ENCODE assay signal across 12 cellular contexts in the genomic region with DNA sequence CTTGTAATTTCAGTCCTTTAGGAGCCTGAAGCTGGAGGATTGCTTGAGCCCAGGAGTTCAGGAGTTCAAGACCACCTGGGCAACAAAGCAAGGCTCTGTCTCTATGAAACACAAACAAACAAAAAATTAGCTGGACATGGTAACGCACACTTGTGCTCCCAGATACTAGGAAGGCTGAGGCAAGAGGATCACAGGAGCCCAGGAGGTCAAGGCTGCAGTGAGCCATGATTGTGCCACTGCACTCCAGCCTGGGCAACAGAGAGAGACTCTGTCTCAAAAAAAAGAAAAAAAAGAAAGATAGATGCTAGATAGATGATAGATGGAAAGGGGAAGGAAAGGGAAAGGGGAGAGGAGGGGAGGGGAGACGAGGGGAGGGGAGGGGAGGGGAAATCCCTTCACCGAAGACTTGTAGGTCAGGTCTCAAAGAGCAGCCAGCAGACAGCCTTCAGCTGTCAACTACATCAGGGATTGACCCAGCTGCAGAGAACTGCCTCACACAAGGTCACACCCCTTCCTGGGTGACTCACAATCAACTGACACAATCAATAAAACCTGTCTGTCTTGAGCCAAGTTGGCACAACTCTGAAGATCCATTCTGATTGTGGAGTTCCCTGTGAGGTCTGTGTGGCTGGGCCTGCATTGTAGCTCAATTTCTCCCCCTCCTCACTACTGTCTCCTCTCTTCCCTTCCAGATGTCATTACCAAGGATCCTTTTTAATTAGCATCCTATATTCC.
DNase-seq lines count a peak whose midpoint lies in the region; ATAC-seq and TF ChIP-seq lines count a peak whose summit lies in the region.
"Had no signal": no experiment of that assay in that cellular context is flagged by ENCODE, and none has a peak within 500 bp of the region (broad histone marks: within the 10 kb centered on the region; RNA-seq: fewer than 3 reads in every experiment).

No MANE protein-coding gene starts in this region.

- no peak overlapping the region for H4K8ac ChIP-seq in mesendoderm (ENCODE audit: low read depth, low read length)

- in situ Hi-C loops in brain microvascular endothelial cell (cut with HindIII; ENCODE audit: low pct_ligation_motif_present, low sequenced_read_pairs), result no loop called here

- H2BK5ac ChIP-seq in mesendoderm (ENCODE audit: low read length), result no peak overlapping the region

- H3K27ac ChIP-seq in brain microvascular endothelial cell (no peak overlapping the region), mesendoderm (ENCODE audit: low read depth, low read length) (no peak overlapping the region)
- H3K27ac ChIP-seq: coronary artery, KMS-11, spleen had no signal

- no peak overlapping the region for H4K5ac ChIP-seq in mesendoderm (ENCODE audit: low read length)

- H3K79me1 ChIP-seq in mesendoderm (ENCODE audit: low read length), result no peaks in the 10 kb centered on the region

- H3K23ac ChIP-seq in mesendoderm (ENCODE audit: low read length), result no peak overlapping the region

- no CpG with 5 or more reads among the region's 3 CpGs for WGBS in mesendoderm (ENCODE audit: extremely low coverage, insufficient coverage, low lambda C conversion rate)

- H2BK120ac ChIP-seq in mesendoderm (ENCODE audit: low read depth, low read length), result no peak overlapping the region

- no peak overlapping the region for H2BK15ac ChIP-seq in mesendoderm (replicated peaks; ENCODE audit: low read depth)

- no peaks in the 10 kb centered on the region for H3K4me1 ChIP-seq in mesendoderm (ENCODE audit: control insufficient read depth, low read depth, low read length)
- H3K4me1 ChIP-seq: spleen had no signal

- H3K36me3 ChIP-seq in brain microvascular endothelial cell (replicated peaks), result no peaks in the 10 kb centered on the region
- no peaks in the 10 kb centered on the region for H3K36me3 ChIP-seq in mesendoderm (ENCODE audit: control insufficient read depth, insufficient read depth, low read length)
- H3K36me3 ChIP-seq: spleen had no signal

- no peak overlapping the region for H3K56ac ChIP-seq in mesendoderm (ENCODE audit: low read length)

- H3K4me3 ChIP-seq in brain microvascular endothelial cell (ENCODE audit: low read depth, low read length) (no peak overlapping the region), mesendoderm (ENCODE audit: low read length) (no peak overlapping the region)
- H3K4me3 ChIP-seq: coronary artery, spleen had no signal

- H3K18ac ChIP-seq in mesendoderm (ENCODE audit: low read length), result no peak overlapping the region

- DNase-seq in COLO829 (ENCODE audit: low spot score) (peak; percentile 58), LHCN-M2 (ENCODE audit: low read depth) (peak; percentile 69), brain microvascular endothelial cell (peak; percentile 12), mesendoderm (peak; percentile 27)
- DNase-seq in stimulated activated CD4-positive, alpha-beta T cell treated with anti-CD3 and anti-CD28 coated beads, Interleukin-1b, Interleukin-23, amount 100 ng/mL, for 48 hours, result no peak
- DNase-seq in activated CD8-positive, alpha-beta memory T cell treated with anti-CD3 and anti-CD28 coated beads for 24 hours, result no peak
- DNase-seq: left cardiac atrium, spleen had no signal

- no peak overlapping the region for H3K4ac ChIP-seq in mesendoderm (ENCODE audit: low read depth, low read length)

- H3K27me3 ChIP-seq in brain microvascular endothelial cell (replicated peaks), result no peaks in the 10 kb centered on the region
- H3K27me3 ChIP-seq in mesendoderm (ENCODE audit: insufficient read depth, low read length, poor library complexity), result no peaks in the 10 kb centered on the region
- H3K27me3 ChIP-seq: spleen had no signal

- no peak overlapping the region for H3K4me2 ChIP-seq in mesendoderm (ENCODE audit: low read length)
- H3K4me2 ChIP-seq: KMS-11 had no signal

- no peak overlapping the region for H3K9ac ChIP-seq in mesendoderm (ENCODE audit: low read length)
- H3K9ac ChIP-seq: KMS-11 had no signal

- no peaks in the 10 kb centered on the region for H3K79me2 ChIP-seq in mesendoderm (ENCODE audit: control insufficient read depth, insufficient read depth, low read length)

- ATAC-seq in HG02588 (IDR thresholded peaks at IDR 0.05; ENCODE audit: unreplicated experiment) (no peak), HG02798 (IDR thresholded peaks at IDR 0.05; ENCODE audit: poor library complexity, unreplicated experiment) (no peak)
- ATAC-seq: left cardiac atrium had no signal

- no peak for TF ChIP-seq CTCF in brain microvascular endothelial cell (IDR thresholded peaks at IDR 0.05; ENCODE audit: low read depth, low read length, missing control alignments)

- no peak overlapping the region for H2AK5ac ChIP-seq in mesendoderm (ENCODE audit: low read length)

Comparison
In these comparisons a context has a peak if more than half of its experiments do, and no peak if none do; other contexts are left out.
1. DNase-seq: peak in COLO829 (single experiment), LHCN-M2 (single experiment), brain microvascular endothelial cell (single experiment) and mesendoderm (single experiment); none in stimulated activated CD4-positive, alpha-beta T cell treated with anti-CD3 and anti-CD28 coated beads, Interleukin-1b, Interleukin-23, amount 100 ng/mL, for 48 hours (single experiment) and activated CD8-positive, alpha-beta memory T cell treated with anti-CD3 and anti-CD28 coated beads for 24 hours (single experiment).